In genomic region chr3:153274521-153274920, GRCh38 we compare ENCODE assay signal across 19 cellular contexts.
"Had no signal": no experiment of that assay in that cellular context is flagged by ENCODE, and none has a peak within 500 bp of the region (broad histone marks: within the 10 kb centered on the region; RNA-seq: fewer than 3 reads in every experiment).

No MANE protein-coding gene starts in this region.

- ATAC-seq: activated CD8-positive, alpha-beta memory T cell treated with anti-CD3 and anti-CD28 coated beads, Interleukin-2, amount 10 ng/mL, durations not matched to agents 7 days and 5 days; activated CD8-positive, alpha-beta T cell treated with anti-CD3 and anti-CD28 coated beads for 36 hours; natural killer cell; stimulated activated naive CD8-positive, alpha-beta T cell treated with anti-CD3 and anti-CD28 coated beads, Interleukin-15, Interleukin-2, amounts not matched to agents 100 U/mL and 50 U/mL, for 24 hours; T-helper 17 cell; upper lobe of right lung had no signal

- H3K27ac ChIP-seq: left lung, ovary, prostate gland, upper lobe of right lung had no signal

- H3K36me3 ChIP-seq: left lung, ovary, prostate gland, upper lobe of right lung had no signal

- H3K27me3 Mint-ChIP-seq: activated CD8-positive, alpha-beta memory T cell treated with anti-CD3 and anti-CD28 coated beads, Interleukin-2, amount 10 ng/mL, durations not matched to agents 7 days and 5 days; activated CD8-positive, alpha-beta T cell treated with anti-CD3 and anti-CD28 coated beads for 36 hours; activated naive CD4-positive, alpha-beta T cell treated with anti-CD3 and anti-CD28 coated beads, Interleukin-2, amount 10 ng/mL, durations not matched to agents 7 days and 5 days; T-helper 17 cell had no signal

- H3K4me3 ChIP-seq: left lung, lung, ovary, prostate gland, upper lobe of right lung had no signal

- H3K27me3 ChIP-seq: left lung, ovary, upper lobe of right lung had no signal

- H3K4me1 ChIP-seq: left lung, prostate gland, upper lobe of right lung had no signal

- H3K36me3 Mint-ChIP-seq: activated CD8-positive, alpha-beta memory T cell treated with anti-CD3 and anti-CD28 coated beads, Interleukin-2, amount 10 ng/mL, durations not matched to agents 7 days and 5 days; activated naive CD4-positive, alpha-beta T cell treated with anti-CD3 and anti-CD28 coated beads, Interleukin-2, amount 10 ng/mL, durations not matched to agents 7 days and 5 days; mesothelial cell of epicardium; natural killer cell had no signal

- H3K27ac Mint-ChIP-seq: activated CD4-positive, alpha-beta T cell treated with anti-CD3 and anti-CD28 coated beads, Interleukin-2, amount 10 ng/mL, durations not matched to agents 7 days and 5 days; activated CD8-positive, alpha-beta memory T cell treated with anti-CD3 and anti-CD28 coated beads, Interleukin-2, amount 10 ng/mL, durations not matched to agents 7 days and 5 days; activated CD8-positive, alpha-beta T cell treated with anti-CD3 and anti-CD28 coated beads for 36 hours; activated naive CD4-positive, alpha-beta T cell treated with anti-CD3 and anti-CD28 coated beads, Interleukin-2, amount 10 ng/mL, durations not matched to agents 7 days and 5 days; mesothelial cell of epicardium; natural killer cell; T-helper 17 cell had no signal

- H3K9me3 ChIP-seq: left lung, ovary, prostate gland, upper lobe of right lung had no signal

- DNase-seq: activated CD4-positive, alpha-beta T cell treated with anti-CD3 and anti-CD28 coated beads, Interleukin-2, amount 10 ng/mL, durations not matched to agents 7 days and 5 days; activated CD8-positive, alpha-beta memory T cell treated with anti-CD3 and anti-CD28 coated beads, Interleukin-2, amount 10 ng/mL, durations not matched to agents 7 days and 5 days; activated CD8-positive, alpha-beta T cell treated with anti-CD3 and anti-CD28 coated beads for 36 hours; activated effector memory CD4-positive, alpha-beta T cell treated with anti-CD3 and anti-CD28 coated beads, Interleukin-2, amount 50 U/mL, for 16 hours; activated naive CD4-positive, alpha-beta T cell treated with anti-CD3 and anti-CD28 coated beads, Interleukin-2, amount 10 ng/mL, durations not matched to agents 7 days and 5 days; activated T-cell treated with anti-CD3 and anti-CD28 coated beads for 4 hours; dermis blood vessel endothelial cell; effector CD8-positive, alpha-beta T cell; left lung; natural killer cell; ovary; stimulated activated CD4-positive, alpha-beta T cell treated with anti-CD3 and anti-CD28 coated beads, Interleukin-12 subunit alpha, Interleukin-12 subunit beta, amount 100 ng/mL, for 4 hours; stimulated activated CD4-positive, alpha-beta T cell treated with anti-CD3 and anti-CD28 coated beads, Interleukin-4, amount 100 ng/mL, for 4 hours; stimulated activated naive CD8-positive, alpha-beta T cell treated with anti-CD3 and anti-CD28 coated beads, Interleukin-15, Interleukin-2, amounts not matched to agents 100 U/mL and 50 U/mL, for 24 hours; T-helper 17 cell; upper lobe of right lung had no signal

- H3K9me3 Mint-ChIP-seq: activated CD4-positive, alpha-beta T cell treated with anti-CD3 and anti-CD28 coated beads, Interleukin-2, amount 10 ng/mL, durations not matched to agents 7 days and 5 days; activated CD8-positive, alpha-beta T cell treated with anti-CD3 and anti-CD28 coated beads for 36 hours; activated naive CD4-positive, alpha-beta T cell treated with anti-CD3 and anti-CD28 coated beads, Interleukin-2, amount 10 ng/mL, durations not matched to agents 7 days and 5 days; mesothelial cell of epicardium; natural killer cell had no signal

- H3K4me3 Mint-ChIP-seq: activated CD4-positive, alpha-beta T cell treated with anti-CD3 and anti-CD28 coated beads, Interleukin-2, amount 10 ng/mL, durations not matched to agents 7 days and 5 days; activated CD8-positive, alpha-beta memory T cell treated with anti-CD3 and anti-CD28 coated beads, Interleukin-2, amount 10 ng/mL, durations not matched to agents 7 days and 5 days; activated CD8-positive, alpha-beta T cell treated with anti-CD3 and anti-CD28 coated beads for 36 hours; activated naive CD4-positive, alpha-beta T cell treated with anti-CD3 and anti-CD28 coated beads, Interleukin-2, amount 10 ng/mL, durations not matched to agents 7 days and 5 days; mesothelial cell of epicardium; natural killer cell; T-helper 17 cell had no signal
